14 cellular contexts compared by ENCODE assay signal in genomic region chr11:131760191-131760951, GRCh38.
DNase-seq lines count a peak whose midpoint lies in the region; ATAC-seq, FAIRE-seq and TF ChIP-seq lines count a peak whose summit lies in the region.
"Had no signal": no experiment of that assay in that cellular context is flagged by ENCODE, and none has a peak within 500 bp of the region (broad histone marks: within the 10 kb centered on the region; RNA-seq: fewer than 3 reads in every experiment).

No MANE protein-coding gene starts in this region.

- no peak overlapping the region for H2AFZ ChIP-seq in astrocyte (ENCODE audit: low read depth, low read length)
- no peak overlapping the region for H2AFZ ChIP-seq in smooth muscle cell (ENCODE audit: low read depth)

- H3K27me3 ChIP-seq in astrocyte (ENCODE audit: insufficient read depth, low read length) (no peaks in the 10 kb centered on the region), smooth muscle cell (ENCODE audit: low read depth) (no peaks in the 10 kb centered on the region)
- H3K27me3 ChIP-seq: adrenal gland, SJCRH30, thyroid gland had no signal

- H3K9me3 ChIP-seq in astrocyte (ENCODE audit: insufficient read depth, low read depth, low read length) (no peaks in the 10 kb centered on the region), smooth muscle cell (replicated peaks; ENCODE audit: low read depth) (no peaks in the 10 kb centered on the region)
- H3K9me3 ChIP-seq: adrenal gland, SJCRH30, thyroid gland had no signal

- peak; percentile 43 for DNase-seq in NCI-H82 (lab: John Stamatoyannopoulos, UW)
- DNase-seq in NCI-H82 treated with DMSO at 0.1 percent for 48 hours (lab: John Stamatoyannopoulos, UW; ENCODE audit: unreplicated experiment): no peak
- DNase-seq in astrocyte (ENCODE audit: low read depth): peak; percentile 84
- DNase-seq in hepatic stellate cell (ENCODE audit: low spot score): peak; percentile 42
- DNase-seq in smooth muscle cell (lab: John Stamatoyannopoulos, UW; ENCODE audit: unreplicated experiment): peak; percentile 50
- DNase-seq in activated CD4-positive, alpha-beta T cell treated with anti-CD3 and anti-CD28 coated beads, Interleukin-2, amount 50 U/mL, for 1 hour: no peak
- no peak for DNase-seq in natural killer cell
- no peak for DNase-seq in stimulated activated CD4-positive, alpha-beta T cell treated with anti-CD3 and anti-CD28 coated beads, Interleukin-4, amount 100 ng/mL, for 1 hour
- DNase-seq: 8988T; adrenal gland; stimulated activated CD4-positive, alpha-beta T cell treated with anti-CD3 and anti-CD28 coated beads, Interleukin-4, amount 100 ng/mL, for 24 hours; thyroid gland had no signal

- H3K36me3 Mint-ChIP-seq in astrocyte (ENCODE audit: low read depth, unreplicated experiment): no peaks in the 10 kb centered on the region
- no peaks in the 10 kb centered on the region for H3K36me3 Mint-ChIP-seq in natural killer cell

- H3K9me3 Mint-ChIP-seq in astrocyte (ENCODE audit: unreplicated experiment): no peaks in the 10 kb centered on the region
- H3K9me3 Mint-ChIP-seq in natural killer cell: peaks cover 2 to 3% of the 10 kb centered on the region in 2 donors

- H3K27ac Mint-ChIP-seq in astrocyte (ENCODE audit: unreplicated experiment): no peak overlapping the region
- H3K27ac Mint-ChIP-seq in natural killer cell: no peak overlapping the region

- ATAC-seq in natural killer cell: no peak
- ATAC-seq: gastroesophageal sphincter had no signal

- H3K4me3 Mint-ChIP-seq in astrocyte (ENCODE audit: unreplicated experiment) (no peak overlapping the region), natural killer cell (no peak overlapping the region)

- H3K4me1 ChIP-seq in astrocyte (ENCODE audit: insufficient read depth, low read length) (peaks cover 25% of the 10 kb centered on the region), smooth muscle cell (ENCODE audit: low read depth) (peaks cover 7% of the 10 kb centered on the region)
- H3K4me1 ChIP-seq: adrenal gland, gastroesophageal sphincter, SJCRH30, thyroid gland had no signal

- peak overlapping the region; percentile 83 for H3K27ac ChIP-seq in astrocyte (ENCODE audit: low read depth, low read length)
- peak overlapping the region; percentile 93 for H3K27ac ChIP-seq in smooth muscle cell (ENCODE audit: low read depth)
- H3K27ac ChIP-seq: adrenal gland, gastroesophageal sphincter, SJCRH30, thyroid gland had no signal

- no peaks in the 10 kb centered on the region for H4K20me1 ChIP-seq in astrocyte (ENCODE audit: insufficient read depth, low read length)
- H4K20me1 ChIP-seq in smooth muscle cell (ENCODE audit: low read depth): no peaks in the 10 kb centered on the region

- WGBS in smooth muscle cell (ENCODE audit: low lambda C conversion rate): 11% methylated on average over 25 of the region's 25 CpGs

- H3K27me3 Mint-ChIP-seq in astrocyte (ENCODE audit: low read depth, unreplicated experiment) (peaks cover 2% of the 10 kb centered on the region), natural killer cell (ENCODE audit: low read depth in 2 of 2) (no peaks in the 10 kb centered on the region)

- H3K79me2 ChIP-seq in astrocyte (ENCODE audit: insufficient read depth, low read length) (no peaks in the 10 kb centered on the region), smooth muscle cell (ENCODE audit: low read depth) (no peaks in the 10 kb centered on the region)

- H3F3A ChIP-seq in smooth muscle cell (ENCODE audit: low read depth): peaks cover 8% of the 10 kb centered on the region

- H3K36me3 ChIP-seq in astrocyte (ENCODE audit: insufficient read depth, low read length): no peaks in the 10 kb centered on the region
- H3K36me3 ChIP-seq in smooth muscle cell (ENCODE audit: low read depth): no peaks in the 10 kb centered on the region
- H3K36me3 ChIP-seq: adrenal gland, gastroesophageal sphincter, SJCRH30, thyroid gland had no signal

- H3K4me1 Mint-ChIP-seq in astrocyte (ENCODE audit: low read depth, unreplicated experiment) (no peaks in the 10 kb centered on the region), natural killer cell (no peaks in the 10 kb centered on the region)

- intact Hi-C loops in natural killer cell (cut with micrococcal nuclease): no loop called here

- peak overlapping the region; percentile 68 for H3K9ac ChIP-seq in astrocyte (ENCODE audit: low read length)
- H3K9ac ChIP-seq in smooth muscle cell (ENCODE audit: low read depth): peak overlapping the region; percentile 69

- TF ChIP-seq CTCF in astrocyte (IDR thresholded peaks at IDR 0.05; ENCODE audit: insufficient read depth, low read depth, low read length) (no peak), smooth muscle cell (IDR thresholded peaks at IDR 0.05; ENCODE audit: borderline replicate concordance, insufficient read depth, poor library complexity, severe bottlenecking) (peak; percentile 11), natural killer cell (IDR thresholded peaks at IDR 0.05) (no peak)

- peak overlapping the region; percentile 59 for H3K4me2 ChIP-seq in astrocyte (ENCODE audit: low read length)
- peak overlapping the region; percentile 72 for H3K4me2 ChIP-seq in smooth muscle cell

- FAIRE-seq in astrocyte (lab: Jason Lieb, UNC): peak; percentile 93

- H3K4me3 ChIP-seq in astrocyte (ENCODE audit: insufficient read depth, low read depth, low read length) (no peak overlapping the region), smooth muscle cell (no peak overlapping the region)
- H3K4me3 ChIP-seq: adrenal gland, gastroesophageal sphincter, SJCRH30, thyroid gland had no signal

Comparison
In these comparisons a context has a peak if more than half of its experiments do, and no peak if none do; other contexts are left out.
1. DNase-seq: peak in NCI-H82 (single experiment), astrocyte (single experiment), hepatic stellate cell (single experiment) and smooth muscle cell (single experiment); none in NCI-H82 treated with DMSO at 0.1 percent for 48 hours (single experiment), activated CD4-positive, alpha-beta T cell treated with anti-CD3 and anti-CD28 coated beads, Interleukin-2, amount 50 U/mL, for 1 hour (single experiment), natural killer cell (single experiment) and stimulated activated CD4-positive, alpha-beta T cell treated with anti-CD3 and anti-CD28 coated beads, Interleukin-4, amount 100 ng/mL, for 1 hour (single experiment).